Comparison of ENCODE assay signal across 9 cellular contexts in genomic region chr3:171453175-171453868, GRCh38. TPM values are rescaled to one million over a fixed set of nuclear protein-coding genes. Genes with fewer than 3 reads are reported as not detected.
A peak's percentile ranks its signal among the peaks of the same experiment; 100 is the strongest.
DNase-seq lines count a peak whose midpoint lies in the region; ATAC-seq and TF ChIP-seq lines count a peak whose summit lies in the region.
"Had no signal": no experiment of that assay in that cellular context is flagged by ENCODE, and none has a peak within 500 bp of the region (broad histone marks: within the 10 kb centered on the region; RNA-seq: fewer than 3 reads in every experiment).

No MANE protein-coding gene starts in this region.

- no peak for TF ChIP-seq POLR2A in erythroblast (IDR thresholded peaks at IDR 0.05; ENCODE audit: low read length)

- no peak overlapping the region for H3K4me2 ChIP-seq in MM.1S (ENCODE audit: low read depth, low read length)

- no peaks in the 10 kb centered on the region for H3K27me3 ChIP-seq in MM.1S (replicated peaks; ENCODE audit: insufficient read depth, low read length)
- H3K27me3 ChIP-seq in psoas muscle (ENCODE audit: insufficient read depth in 3 of 3, low read length in 2 of 3) = no peaks in the 10 kb centered on the region

- peak; percentile 26; the same call in 1 of the 2 replicates for TF ChIP-seq CTCF in MM.1S (IDR thresholded peaks at IDR 0.05; ENCODE audit: low read length)
- TF ChIP-seq CTCF in psoas muscle (IDR thresholded peaks at IDR 0.05) = peak; percentile 7

- H4K20me1 ChIP-seq in MM.1S (ENCODE audit: insufficient read depth, low read length) = no peaks in the 10 kb centered on the region

- H3K4me1 ChIP-seq in MM.1S (ENCODE audit: low read length) (no peaks in the 10 kb centered on the region), psoas muscle (peaks cover 45% of the 10 kb centered on the region)

- H3K79me2 ChIP-seq in MM.1S (ENCODE audit: low read length) = no peaks in the 10 kb centered on the region

- WGBS in psoas muscle, 3 donors = 60 to 66% (median 61%) methylated on average over 12 of the region's 12 CpGs

- H3K9me2 ChIP-seq in MM.1S (replicated peaks; ENCODE audit: insufficient read depth, low read length) = no peaks in the 10 kb centered on the region

- intact Hi-C loops in psoas muscle (cut with DNase I) = no loop called here

- H3K9me3 ChIP-seq in MM.1S (replicated peaks; ENCODE audit: insufficient read depth, low read length) = no peaks in the 10 kb centered on the region
- no peaks in the 10 kb centered on the region for H3K9me3 ChIP-seq in psoas muscle

- no peak overlapping the region for H2AFZ ChIP-seq in MM.1S (ENCODE audit: low read length)

- DNase-seq in activated CD4-positive, alpha-beta T cell treated with anti-CD3 and anti-CD28 coated beads for 48 hours = peak; percentile 25
- no peak for DNase-seq in activated CD4-positive, alpha-beta T cell treated with anti-CD3 and anti-CD28 coated beads for 1 hour
- DNase-seq in MM.1S (no peak), erythroblast (lab: John Stamatoyannopoulos, UW) (peak; percentile 22 to 46), psoas muscle (no peak), activated gamma-delta T cell treated with Interleukin-2 at 50 U/mL for 16 hours (no peak)
- DNase-seq in stimulated activated CD4-positive, alpha-beta T cell treated with anti-CD3 and anti-CD28 coated beads, Interleukin-4, amount 100 ng/mL, for 1 hour = no peak
- DNase-seq: NCI-H2029 had no signal

- H3K36me3 ChIP-seq in MM.1S (replicated peaks; ENCODE audit: insufficient read depth, low read length) (no peaks in the 10 kb centered on the region), psoas muscle (ENCODE audit: insufficient read depth in 1 of 2, low read depth in 1 of 2) (no peaks in the 10 kb centered on the region)

- H3K9ac ChIP-seq in MM.1S (ENCODE audit: low read length) = no peak overlapping the region

- H3K4me3 ChIP-seq in MM.1S (ENCODE audit: low read length) (no peak overlapping the region), psoas muscle (no peak overlapping the region)

- H3K27ac ChIP-seq in MM.1S (ENCODE audit: low read length) (no peak overlapping the region), psoas muscle (peak overlapping the region; percentile 71)

- ATAC-seq in psoas muscle (peak in 3 of 4 donors; percentile 36 to 62 (median 44)), HG03108 (IDR thresholded peaks at IDR 0.05; ENCODE audit: unreplicated experiment) (no peak)

- no peaks in the 10 kb centered on the region for H3F3A ChIP-seq in MM.1S (ENCODE audit: insufficient read depth, low read length)

RNA-seq across cellular contexts. Expression of gene TNIK, which starts 6.9 kb away (rescaled TPM):
- 10 to 100 TPM; 12.5 to 32.4 (median 24.8) TPM for total RNA-seq in psoas muscle
- 10 to 100 TPM in 2 of 3 donors, 1 to 10 TPM in 1; 9.9 to 11.0 (median 10.9) TPM for polyA plus RNA-seq in psoas muscle

Comparison
In these comparisons a context has a peak if more than half of its experiments do, and no peak if none do; other contexts are left out.
1. DNase-seq: peak in activated CD4-positive, alpha-beta T cell treated with anti-CD3 and anti-CD28 coated beads for 48 hours (single experiment) and erythroblast (2 of 2); none in activated CD4-positive, alpha-beta T cell treated with anti-CD3 and anti-CD28 coated beads for 1 hour (single experiment), MM.1S (single experiment), psoas muscle (0 of 2), stimulated activated CD4-positive, alpha-beta T cell treated with anti-CD3 and anti-CD28 coated beads, Interleukin-4, amount 100 ng/mL, for 1 hour (single experiment) and activated gamma-delta T cell treated with Interleukin-2 at 50 U/mL for 16 hours (single experiment).